In the genomic region with DNA sequence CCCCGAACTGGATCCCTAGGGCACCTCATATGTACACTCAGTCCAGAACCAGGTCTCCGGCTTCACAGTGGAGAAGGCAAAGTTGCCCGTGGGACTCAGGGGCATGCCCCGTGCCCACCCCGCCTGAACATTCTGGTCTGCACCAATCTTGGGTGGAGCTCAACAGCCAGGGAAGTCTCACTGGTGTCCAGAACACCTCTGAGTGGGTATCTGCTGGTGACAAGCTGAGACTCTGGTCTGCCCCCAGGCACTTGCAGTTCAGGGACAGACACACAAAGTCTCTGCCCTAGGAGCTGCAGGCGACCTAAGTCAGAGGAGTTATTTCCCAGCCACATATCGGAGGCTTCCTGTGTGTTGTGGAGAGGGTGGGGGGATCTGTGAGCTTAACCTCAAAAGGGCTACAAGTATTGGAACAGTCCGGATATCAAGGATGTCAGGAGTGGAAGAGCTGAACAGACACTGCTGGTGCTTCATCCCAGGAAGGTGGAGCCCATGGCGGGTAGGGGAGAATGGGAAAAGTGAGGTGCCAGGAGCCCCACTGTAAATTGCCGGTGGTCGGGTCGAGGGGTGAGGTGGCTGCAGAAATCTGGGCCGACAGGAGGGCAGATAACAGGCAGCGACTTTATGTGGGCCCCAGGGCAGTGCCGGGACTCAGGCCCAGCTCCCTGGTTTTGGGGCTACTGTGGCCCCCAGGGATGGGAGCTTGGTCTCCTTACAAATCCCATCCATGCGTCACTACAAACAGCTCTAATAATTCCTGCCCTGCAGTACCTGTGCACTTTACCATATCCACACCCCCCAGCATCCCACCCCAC, we compare ENCODE assay signal across 15 cellular contexts. TPM values are rescaled to one million over a fixed set of nuclear protein-coding genes. Genes with fewer than 3 reads are reported as not detected.
A peak's percentile ranks its signal among the peaks of the same experiment; 100 is the strongest.
DNase-seq lines count a peak whose midpoint lies in the region; ATAC-seq and TF ChIP-seq lines count a peak whose summit lies in the region.
"Had no signal": no experiment of that assay in that cellular context is flagged by ENCODE, and none has a peak within 500 bp of the region (broad histone marks: within the 10 kb centered on the region; RNA-seq: fewer than 3 reads in every experiment).

No MANE protein-coding gene starts in this region.

- no peak overlapping the region for H3K27ac ChIP-seq in GM23338 (ENCODE audit: low read depth)
- H3K27ac ChIP-seq in effector memory CD4-positive, alpha-beta T cell (ENCODE audit: insufficient read depth, low read length, poor library complexity, severe bottlenecking) = no peak overlapping the region
- H3K27ac ChIP-seq: left lung, skin epidermis had no signal

- H3K4me3 ChIP-seq in BE2C (ENCODE audit: low read depth, low read length) (peak overlapping the region; percentile 58), GM23338 (peak overlapping the region; percentile 54)
- H3K4me3 ChIP-seq in effector memory CD4-positive, alpha-beta T cell (ENCODE audit: insufficient read depth, low read depth, low read length, poor library complexity, severe bottlenecking) = peak overlapping the region; percentile 46
- H3K4me3 ChIP-seq: HAP-1, left lung had no signal

- H3K27me3 Mint-ChIP-seq in GM23338 (ENCODE audit: insufficient read depth, low read depth, poor library complexity) (peaks cover 94% of the 10 kb centered on the region), nephron (ENCODE audit: low read depth) (peaks cover 100% of the 10 kb centered on the region)
- peaks cover 55 to 80% of the 10 kb centered on the region in 2 donors for H3K27me3 Mint-ChIP-seq in stimulated activated naive B cell treated with anti-CD40 and anti-IgM and Interleukin-4, amounts not matched to agents 10 μg/mL and 1 μg/mL and 100 μg/mL, for 72 hours

- no peak overlapping the region for H3K27ac Mint-ChIP-seq in GM23338
- no peak overlapping the region for H3K27ac Mint-ChIP-seq in nephron
- no peak overlapping the region for H3K27ac Mint-ChIP-seq in stimulated activated naive B cell treated with anti-CD40 and anti-IgM and Interleukin-4, amounts not matched to agents 10 μg/mL and 1 μg/mL and 100 μg/mL, for 72 hours

- no peaks in the 10 kb centered on the region for H3K36me3 ChIP-seq in BE2C
- no peaks in the 10 kb centered on the region for H3K36me3 ChIP-seq in GM23338 (ENCODE audit: insufficient read depth)
- H3K36me3 ChIP-seq in effector memory CD4-positive, alpha-beta T cell (ENCODE audit: control insufficient read depth, insufficient read depth, low read length) = no peaks in the 10 kb centered on the region
- H3K36me3 ChIP-seq: HAP-1, left lung had no signal

- H3K9me3 ChIP-seq in BE2C = no peaks in the 10 kb centered on the region
- no peaks in the 10 kb centered on the region for H3K9me3 ChIP-seq in effector memory CD4-positive, alpha-beta T cell (ENCODE audit: control insufficient read depth, low read length)
- H3K9me3 ChIP-seq: HAP-1, left lung had no signal

- TF ChIP-seq CTCF in BE2C (IDR thresholded peaks at IDR 0.05; ENCODE audit: low read depth, low read length) (no peak), GM23338 (conservative IDR thresholded peaks at IDR 0.05; ENCODE audit: low read depth in 2 of 2) (no peak), nephron (IDR thresholded peaks at IDR 0.05; ENCODE audit: unreplicated experiment in 3 of 3) (no peak)

- peak overlapping the region; percentile 76; the same call in 1 of the 2 replicates for H3K4me2 ChIP-seq in GM23338

- no peaks in the 10 kb centered on the region for H3F3A ChIP-seq in GM23338 (replicated peaks; ENCODE audit: low read depth)

- DNase-seq in BE2C (no peak), GM23338 (ENCODE audit: low spot score) (no peak), NCI-H446 (lab: John Stamatoyannopoulos, UW) (no peak), Kasumi-1 (lab: John Stamatoyannopoulos, UW) (no peak)
- DNase-seq in effector memory CD4-positive, alpha-beta T cell = no peak
- DNase-seq in stimulated activated naive B cell treated with anti-CD40 and anti-IgM and Interleukin-4, amounts not matched to agents 10 μg/mL and 1 μg/mL and 100 μg/mL, for 72 hours = no peak
- DNase-seq: activated CD4-positive, alpha-beta T cell treated with anti-CD3 and anti-CD28 coated beads for 1 hour; activated CD8-positive, alpha-beta memory T cell treated with anti-CD3 and anti-CD28 coated beads, Interleukin-2, amount 50 U/mL, for 48 hours; DMS79; left lung; T-helper 1 cell had no signal

- H4K20me1 ChIP-seq in GM23338 (replicated peaks; ENCODE audit: insufficient read depth) = peaks cover 10% of the 10 kb centered on the region

- peaks cover 5% of the 10 kb centered on the region; the same call in 1 of the 2 replicates for H3K4me1 ChIP-seq in BE2C
- H3K4me1 ChIP-seq in GM23338 (ENCODE audit: insufficient read depth) = peaks cover 11% of the 10 kb centered on the region; the same call in 1 of the 2 replicates
- peaks cover 18% of the 10 kb centered on the region for H3K4me1 ChIP-seq in effector memory CD4-positive, alpha-beta T cell (ENCODE audit: control insufficient read depth, insufficient read depth, low read length, poor library complexity, severe bottlenecking)
- H3K4me1 ChIP-seq: HAP-1 had no signal

- H3K36me3 Mint-ChIP-seq in GM23338 (ENCODE audit: low read depth) (no peaks in the 10 kb centered on the region; the same call in 2 of the 3 replicates), nephron (ENCODE audit: low read depth) (no peaks in the 10 kb centered on the region)
- H3K36me3 Mint-ChIP-seq in stimulated activated naive B cell treated with anti-CD40 and anti-IgM and Interleukin-4, amounts not matched to agents 10 μg/mL and 1 μg/mL and 100 μg/mL, for 72 hours = peaks cover 0 to 1% of the 10 kb centered on the region in 2 donors

- ATAC-seq in GM23338 = no peak
- ATAC-seq in stimulated activated naive B cell treated with anti-CD40 and anti-IgM and Interleukin-4, amounts not matched to agents 10 μg/mL and 1 μg/mL and 100 μg/mL, for 72 hours (replicated peaks) = no peak
- no peak for ATAC-seq in esophagus mucosa

- H3K79me2 ChIP-seq in GM23338 (replicated peaks; ENCODE audit: insufficient read depth) = no peaks in the 10 kb centered on the region

- no peak overlapping the region for H2AFZ ChIP-seq in GM23338

- H3K4me1 Mint-ChIP-seq in GM23338 (peaks cover 24% of the 10 kb centered on the region), nephron (peaks cover 24% of the 10 kb centered on the region)
- H3K4me1 Mint-ChIP-seq in stimulated activated naive B cell treated with anti-CD40 and anti-IgM and Interleukin-4, amounts not matched to agents 10 μg/mL and 1 μg/mL and 100 μg/mL, for 72 hours = peaks cover 24 to 36% of the 10 kb centered on the region in 2 donors

- H3K27me3 ChIP-seq in BE2C (no peaks in the 10 kb centered on the region), GM23338 (ENCODE audit: insufficient read depth) (peaks cover 100% of the 10 kb centered on the region)
- peaks cover 34% of the 10 kb centered on the region for H3K27me3 ChIP-seq in effector memory CD4-positive, alpha-beta T cell (replicated peaks; ENCODE audit: control insufficient read depth, insufficient read depth, low read length, poor library complexity, severe bottlenecking)

- H3K4me3 Mint-ChIP-seq in GM23338 (peak overlapping the region; percentile 48), nephron (peak overlapping the region; percentile 6 to 48 (median 8))
- H3K4me3 Mint-ChIP-seq in stimulated activated naive B cell treated with anti-CD40 and anti-IgM and Interleukin-4, amounts not matched to agents 10 μg/mL and 1 μg/mL and 100 μg/mL, for 72 hours = peak overlapping the region in 1 of 2 donors; percentile 88

- H3K9me3 Mint-ChIP-seq in GM23338 (peaks cover 4% of the 10 kb centered on the region; the same call in 1 of the 3 replicates), nephron (no peaks in the 10 kb centered on the region)
- no peaks in the 10 kb centered on the region for H3K9me3 Mint-ChIP-seq in stimulated activated naive B cell treated with anti-CD40 and anti-IgM and Interleukin-4, amounts not matched to agents 10 μg/mL and 1 μg/mL and 100 μg/mL, for 72 hours

- H3K9me2 ChIP-seq in GM23338 (ENCODE audit: insufficient read depth) = no peaks in the 10 kb centered on the region

TF ChIP-seq in GM23338, 12 proteins besides CTCF, POLR2A, EP300 and RAD21:
- peak; percentile 81 for TF ChIP-seq EZH2 (IDR thresholded peaks at IDR 0.05; ENCODE audit: low read depth, unreplicated experiment)
- no peak for TF ChIP-seq ZNF331 (CRISPR knock-in tag; IDR thresholded peaks at IDR 0.05; ENCODE audit: low read depth)

RNA-seq across cellular contexts. Expression of a gene that starts 8.6 kb away (rescaled TPM):
- polyA plus RNA-seq in BE2C (2012; ENCODE audit: insufficient read depth, insufficient read length, low read depth) = 6.1 TPM
- total RNA-seq in GM23338 (2014; rRNA removed; shearing (Covaris generic)) = not detected in 2 replicates
- not detected in 2 replicates for polyA plus RNA-seq in GM23338 (2016; fragmentation: Nextera tagmentation; extraction: Ambion mirVana)
- total RNA-seq in esophagus mucosa = not detected
- total RNA-seq: left lung had no signal
